ENCODE assay signal across 9 cellular contexts in the genomic region with DNA sequence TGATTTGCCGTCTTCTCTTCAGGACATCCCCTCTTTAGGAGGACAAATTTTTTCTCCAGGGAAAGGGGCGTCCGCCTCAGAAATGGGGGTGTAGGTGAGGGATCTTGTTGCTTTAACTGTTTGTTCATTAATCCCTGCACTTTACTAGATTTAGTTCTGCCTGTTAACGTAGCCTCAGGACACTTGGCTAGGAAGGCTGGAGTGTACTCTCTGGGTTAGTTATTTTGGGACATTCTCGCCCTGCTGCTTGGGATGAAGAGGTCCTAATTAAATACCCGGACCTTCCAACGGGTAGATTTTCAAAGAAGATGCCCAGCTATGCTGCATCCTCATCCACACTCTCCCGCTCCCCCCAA. TPM values are rescaled to one million over a fixed set of nuclear protein-coding genes. Genes with fewer than 3 reads are reported as not detected.
A peak's percentile ranks its signal among the peaks of the same experiment; 100 is the strongest.
DNase-seq lines count a peak whose midpoint lies in the region; ATAC-seq, FAIRE-seq and TF ChIP-seq lines count a peak whose summit lies in the region.
"Had no signal": no experiment of that assay in that cellular context is flagged by ENCODE, and none has a peak within 500 bp of the region (broad histone marks: within the 10 kb centered on the region; RNA-seq: fewer than 3 reads in every experiment).

No MANE protein-coding gene starts in this region.

- 11 to 19% (median 14%) methylated on average over 8 of the region's 8 CpGs for WGBS in psoas muscle, 3 donors

- H3K4me1 ChIP-seq in foreskin keratinocyte = peaks cover 12% of the 10 kb centered on the region
- no peaks in the 10 kb centered on the region for H3K4me1 ChIP-seq in psoas muscle

- H3K27ac ChIP-seq in foreskin keratinocyte (peak overlapping the region; percentile 86), psoas muscle (no peak overlapping the region)
- H3K27ac ChIP-seq: body of pancreas had no signal

- DNase-seq in foreskin keratinocyte (no peak), psoas muscle (no peak), erythroblast (lab: John Stamatoyannopoulos, UW) (no peak), foreskin melanocyte (no peak), GM12891 (ENCODE audit: insufficient read length, low spot score) (no peak)
- no peak for DNase-seq in stimulated activated CD4-positive, alpha-beta T cell treated with anti-CD3 and anti-CD28 coated beads, Interleukin-2, amount 100 ng/mL, for 24 hours

- H3K4me3 ChIP-seq in GM08714 (ENCODE audit: low read length) = peak overlapping the region; percentile 37; the same call in 1 of the 2 replicates
- H3K4me3 ChIP-seq in WI38 (ENCODE audit: low read depth, low read length) = peak overlapping the region; percentile 63
- H3K4me3 ChIP-seq in psoas muscle = peak overlapping the region; percentile 61

- TF ChIP-seq POLR2A in erythroblast (IDR thresholded peaks at IDR 0.05; ENCODE audit: low read length) (no peak), GM12891 (IDR thresholded peaks at IDR 0.05; ENCODE audit: low read depth, low read length) (no peak)

- no peaks in the 10 kb centered on the region for H3K9me3 ChIP-seq in psoas muscle
- H3K9me3 ChIP-seq: body of pancreas had no signal

- H3K36me3 ChIP-seq in psoas muscle (ENCODE audit: insufficient read depth in 1 of 2, low read depth in 1 of 2) = no peaks in the 10 kb centered on the region

- intact Hi-C loops in psoas muscle (cut with DNase I) = no loop called here

- no peak for TF ChIP-seq CTCF in WI38 (IDR thresholded peaks at IDR 0.05; ENCODE audit: low read depth, low read length)
- no peak for TF ChIP-seq CTCF in foreskin keratinocyte (conservative IDR thresholded peaks at IDR 0.05)
- no peak for TF ChIP-seq CTCF in psoas muscle (IDR thresholded peaks at IDR 0.05)

- FAIRE-seq in GM12891 (lab: Jason Lieb, UNC) = no peak

- no peak for ATAC-seq in foreskin keratinocyte
- ATAC-seq in psoas muscle = no peak

- H3K27me3 ChIP-seq in foreskin keratinocyte (no peaks in the 10 kb centered on the region), psoas muscle (ENCODE audit: insufficient read depth in 3 of 3, low read length in 2 of 3) (peaks cover 0 to 29% (median 7%) of the 10 kb centered on the region in 3 donors)
- H3K27me3 ChIP-seq: body of pancreas had no signal

TF ChIP-seq in GM12891, 5 proteins besides CTCF, POLR2A, EP300 and RAD21:
- no peak for TF ChIP-seq POLR2AphosphoS5 (IDR thresholded peaks at IDR 0.05; ENCODE audit: low read depth, low read length)
- no peak for TF ChIP-seq PAX5 (IDR thresholded peaks at IDR 0.05; ENCODE audit: insufficient read depth, low read length, severe bottlenecking)
- no peak for TF ChIP-seq TAF1 (IDR thresholded peaks at IDR 0.05; ENCODE audit: low read depth, low read length)
- no peak for TF ChIP-seq POU2F2 (IDR thresholded peaks at IDR 0.05; ENCODE audit: low read depth, low read length)
- no peak for TF ChIP-seq SPI1 (IDR thresholded peaks at IDR 0.05; ENCODE audit: low read depth, low read length)

RNA-seq across cellular contexts. Expression of gene ZNF365, which starts 0.6 kb away (rescaled TPM):
- total RNA-seq in foreskin keratinocyte (6.0 and 8.1 TPM in 2 replicates), psoas muscle (under 1 TPM in 2 of 4 donors, not detected in 2; 0.06 to 0.13 TPM)
- polyA plus RNA-seq in foreskin keratinocyte (2.8 and 3.6 TPM in 2 replicates), psoas muscle (under 1 TPM in 2 of 3 donors, not detected in 1; 0.10 to 0.19 TPM)
- not detected for polyA plus RNA-seq in GM12891 (2012; ENCODE audit: low read depth, missing spikeins)
